1 cellular context compared by ENCODE assay signal in the genomic region with DNA sequence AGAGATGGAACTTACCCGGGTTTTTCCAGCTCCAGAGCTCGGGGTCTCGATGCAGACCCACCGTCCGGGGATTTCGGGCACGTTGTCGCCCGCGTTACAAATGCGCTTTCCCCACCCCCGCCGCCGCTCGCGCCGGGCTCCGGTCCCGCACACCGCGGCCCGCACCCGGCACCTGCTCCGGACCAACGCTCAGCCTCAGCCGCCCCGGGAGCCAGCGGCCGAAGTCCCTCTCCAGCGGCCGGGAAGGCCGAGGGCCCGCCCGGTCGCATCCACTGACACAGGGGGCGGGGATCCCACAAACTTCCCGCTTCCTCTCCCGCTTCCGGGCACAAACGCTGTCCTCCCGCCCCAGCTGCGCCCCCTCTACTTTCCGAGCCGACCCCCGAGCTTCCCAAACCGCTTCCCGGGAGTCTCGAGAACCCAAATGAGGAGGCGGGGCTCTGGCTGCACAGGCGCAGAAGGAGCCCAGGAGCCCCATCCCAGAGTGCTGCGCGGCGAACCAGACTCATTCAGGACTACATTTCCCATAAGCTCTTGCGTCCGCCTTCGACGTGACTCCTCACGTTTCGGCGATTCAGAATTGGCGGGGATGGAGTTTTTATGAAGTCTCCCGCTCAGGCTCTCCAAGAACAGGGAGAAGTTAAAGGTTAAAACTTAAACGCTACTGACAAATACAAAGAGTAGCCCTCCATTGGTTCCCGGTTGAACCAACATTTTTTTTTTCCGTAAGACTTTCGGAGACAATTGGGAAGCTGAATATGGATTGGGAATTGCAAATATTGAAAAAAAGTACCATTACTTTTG.
TF ChIP-seq lines count a peak whose summit lies in the region.

A gene (minus strand): TSS at position 442 of the 804 bp plus-strand sequence. CDS start 2,553 bp downstream, outside the sequence.

TF ChIP-seq in HepG2, 621 proteins besides CTCF, POLR2A, EP300 and RAD21 (continued from another document and continues in another):
- TF ChIP-seq KAT8 (CRISPR knock-in tag; IDR thresholded peaks at IDR 0.05) (peak; percentile 81), SPEN (CRISPR knock-in tag; IDR thresholded peaks at IDR 0.05; ENCODE audit: low read depth) (peak; percentile 71), RAD51 (IDR thresholded peaks at IDR 0.05; ENCODE audit: borderline replicate concordance) (no peak), SIN3A (IDR thresholded peaks at IDR 0.05; ENCODE audit: borderline replicate concordance, low read depth, low read length) (peak; percentile 81; the same call in 1 of the 2 replicates), ZNF772 (CRISPR knock-in tag; IDR thresholded peaks at IDR 0.05) (peak; percentile 57; the same call in 1 of the 2 replicates), LCORL (IDR thresholded peaks at IDR 0.05) (no peak), LCORL (CRISPR knock-in tag; IDR thresholded peaks at IDR 0.05) (peak; percentile 76), TBP (CRISPR knock-in tag; IDR thresholded peaks at IDR 0.05) (0 out of 2 replicates have a peak, but pooled peaks have one; percentile 4), KLF16 (CRISPR knock-in tag; IDR thresholded peaks at IDR 0.05) (peak in 1 of 2 experiments; percentile 55; a peak in 1 of 4 replicates), EEA1 (CRISPR knock-in tag; IDR thresholded peaks at IDR 0.05; ENCODE audit: borderline replicate concordance) (0 out of 2 replicates have a peak, but pooled peaks have one; percentile 69), SIX1 (CRISPR knock-in tag; IDR thresholded peaks at IDR 0.05; ENCODE audit: borderline replicate concordance) (0 out of 2 replicates have a peak, but pooled peaks have one; percentile 15), TEAD3 (CRISPR knock-in tag; optimal IDR thresholded peaks at IDR 0.05; ENCODE audit: borderline replicate concordance) (no peak), ZNF607 (CRISPR knock-in tag; IDR thresholded peaks at IDR 0.05; ENCODE audit: borderline replicate concordance) (peak; percentile 34; the same call in 1 of the 2 replicates), ZNF547 (CRISPR knock-in tag; IDR thresholded peaks at IDR 0.05) (0 out of 2 replicates have a peak, but pooled peaks have one; percentile 43), ZSCAN12 (CRISPR knock-in tag; IDR thresholded peaks at IDR 0.05) (0 out of 2 replicates have a peak, but pooled peaks have one; percentile 45), FOSL2 (CRISPR knock-in tag; IDR thresholded peaks at IDR 0.05) (peak; percentile 43), MTA1 (CRISPR knock-in tag; IDR thresholded peaks at IDR 0.05; ENCODE audit: borderline replicate concordance) (no peak; the same call in 1 of the 2 replicates), IRX3 (CRISPR knock-in tag; IDR thresholded peaks at IDR 0.05; ENCODE audit: borderline replicate concordance, low read depth) (no peak), POLR2G (IDR thresholded peaks at IDR 0.05; ENCODE audit: low read depth, low read length) (peak; percentile 79), SOX5 (CRISPR knock-in tag; IDR thresholded peaks at IDR 0.05; ENCODE audit: borderline replicate concordance) (0 out of 2 replicates have a peak, but pooled peaks have one; percentile 50), ARID2 (CRISPR knock-in tag; IDR thresholded peaks at IDR 0.05; ENCODE audit: borderline replicate concordance) (peak; percentile 57; the same call in 1 of the 2 replicates), ZNF343 (CRISPR knock-in tag; IDR thresholded peaks at IDR 0.05) (peak; percentile 58; the same call in 1 of the 2 replicates), SALL2 (CRISPR knock-in tag; IDR thresholded peaks at IDR 0.05) (peak; percentile 59; the same call in 1 of the 2 replicates), ZNF777 (CRISPR knock-in tag; IDR thresholded peaks at IDR 0.05) (peak; percentile 91), PCBP1 (IDR thresholded peaks at IDR 0.05; ENCODE audit: borderline replicate concordance, low read depth, low read length) (0 out of 2 replicates have a peak, but pooled peaks have one; percentile 39), BORCS8-MEF2B (CRISPR knock-in tag; IDR thresholded peaks at IDR 0.05) (peak; percentile 59), GFI1 (CRISPR knock-in tag; IDR thresholded peaks at IDR 0.05; ENCODE audit: borderline replicate concordance) (peak; percentile 26; the same call in 1 of the 2 replicates), ATF7-NPFF (CRISPR knock-in tag; IDR thresholded peaks at IDR 0.05; ENCODE audit: low read depth) (0 out of 2 replicates have a peak, but pooled peaks have one; percentile 58), ZMAT3 (CRISPR knock-in tag; conservative IDR thresholded peaks at IDR 0.05) (peak; percentile 83; the same call in 1 of the 2 replicates), MIER2 (CRISPR knock-in tag; IDR thresholded peaks at IDR 0.05) (0 out of 2 replicates have a peak, but pooled peaks have one; percentile 19), AGO1 (IDR thresholded peaks at IDR 0.05; ENCODE audit: low read depth, low read length, poor library complexity, severe bottlenecking) (no peak), NONO (IDR thresholded peaks at IDR 0.05) (no peak), NONO (CRISPR knock-in tag; conservative IDR thresholded peaks at IDR 0.05) (peak; percentile 64; the same call in 1 of the 2 replicates), SKI (IDR thresholded peaks at IDR 0.05; ENCODE audit: partially characterized antibody) (no peak), ZNF605 (CRISPR knock-in tag; IDR thresholded peaks at IDR 0.05) (0 out of 2 replicates have a peak, but pooled peaks have one; percentile 2), ZNF878 (CRISPR knock-in tag; IDR thresholded peaks at IDR 0.05) (no peak; the same call in 1 of the 2 replicates), KAT7 (CRISPR knock-in tag; IDR thresholded peaks at IDR 0.05; ENCODE audit: borderline replicate concordance) (peak; percentile 83; the same call in 1 of the 2 replicates), ZNF879 (CRISPR knock-in tag; IDR thresholded peaks at IDR 0.05) (0 out of 2 replicates have a peak, but pooled peaks have one; percentile 61), ZSCAN21 (CRISPR knock-in tag; IDR thresholded peaks at IDR 0.05; ENCODE audit: borderline replicate concordance) (peak; percentile 91), FOXA3 (CRISPR knock-in tag; IDR thresholded peaks at IDR 0.05) (peak; percentile 26; the same call in 1 of the 2 replicates), ZNF143 (CRISPR knock-in tag; IDR thresholded peaks at IDR 0.05) (peak; percentile 95)
- TF ChIP-seq, protein P1, sequence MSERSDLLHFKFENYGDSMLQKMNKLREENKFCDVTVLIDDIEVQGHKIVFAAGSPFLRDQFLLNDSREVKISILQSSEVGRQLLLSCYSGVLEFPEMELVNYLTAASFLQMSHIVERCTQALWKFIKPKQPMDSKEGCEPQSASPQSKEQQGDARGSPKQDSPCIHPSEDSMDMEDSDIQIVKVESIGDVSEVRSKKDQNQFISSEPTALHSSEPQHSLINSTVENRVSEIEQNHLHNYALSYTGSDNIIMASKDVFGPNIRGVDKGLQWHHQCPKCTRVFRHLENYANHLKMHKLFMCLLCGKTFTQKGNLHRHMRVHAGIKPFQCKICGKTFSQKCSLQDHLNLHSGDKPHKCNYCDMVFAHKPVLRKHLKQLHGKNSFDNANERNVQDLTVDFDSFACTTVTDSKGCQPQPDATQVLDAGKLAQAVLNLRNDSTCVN (CRISPR knock-in tag; IDR thresholded peaks at IDR 0.05; ENCODE audit: borderline replicate concordance), result peak; percentile 50; the same call in 1 of the 2 replicates
- TF ChIP-seq, protein P2, sequence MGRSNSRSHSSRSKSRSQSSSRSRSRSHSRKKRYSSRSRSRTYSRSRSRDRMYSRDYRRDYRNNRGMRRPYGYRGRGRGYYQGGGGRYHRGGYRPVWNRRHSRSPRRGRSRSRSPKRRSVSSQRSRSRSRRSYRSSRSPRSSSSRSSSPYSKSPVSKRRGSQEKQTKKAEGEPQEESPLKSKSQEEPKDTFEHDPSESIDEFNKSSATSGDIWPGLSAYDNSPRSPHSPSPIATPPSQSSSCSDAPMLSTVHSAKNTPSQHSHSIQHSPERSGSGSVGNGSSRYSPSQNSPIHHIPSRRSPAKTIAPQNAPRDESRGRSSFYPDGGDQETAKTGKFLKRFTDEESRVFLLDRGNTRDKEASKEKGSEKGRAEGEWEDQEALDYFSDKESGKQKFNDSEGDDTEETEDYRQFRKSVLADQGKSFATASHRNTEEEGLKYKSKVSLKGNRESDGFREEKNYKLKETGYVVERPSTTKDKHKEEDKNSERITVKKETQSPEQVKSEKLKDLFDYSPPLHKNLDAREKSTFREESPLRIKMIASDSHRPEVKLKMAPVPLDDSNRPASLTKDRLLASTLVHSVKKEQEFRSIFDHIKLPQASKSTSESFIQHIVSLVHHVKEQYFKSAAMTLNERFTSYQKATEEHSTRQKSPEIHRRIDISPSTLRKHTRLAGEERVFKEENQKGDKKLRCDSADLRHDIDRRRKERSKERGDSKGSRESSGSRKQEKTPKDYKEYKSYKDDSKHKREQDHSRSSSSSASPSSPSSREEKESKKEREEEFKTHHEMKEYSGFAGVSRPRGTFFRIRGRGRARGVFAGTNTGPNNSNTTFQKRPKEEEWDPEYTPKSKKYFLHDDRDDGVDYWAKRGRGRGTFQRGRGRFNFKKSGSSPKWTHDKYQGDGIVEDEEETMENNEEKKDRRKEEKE (IDR thresholded peaks at IDR 0.05), result no peak
- TF ChIP-seq, protein P3, sequence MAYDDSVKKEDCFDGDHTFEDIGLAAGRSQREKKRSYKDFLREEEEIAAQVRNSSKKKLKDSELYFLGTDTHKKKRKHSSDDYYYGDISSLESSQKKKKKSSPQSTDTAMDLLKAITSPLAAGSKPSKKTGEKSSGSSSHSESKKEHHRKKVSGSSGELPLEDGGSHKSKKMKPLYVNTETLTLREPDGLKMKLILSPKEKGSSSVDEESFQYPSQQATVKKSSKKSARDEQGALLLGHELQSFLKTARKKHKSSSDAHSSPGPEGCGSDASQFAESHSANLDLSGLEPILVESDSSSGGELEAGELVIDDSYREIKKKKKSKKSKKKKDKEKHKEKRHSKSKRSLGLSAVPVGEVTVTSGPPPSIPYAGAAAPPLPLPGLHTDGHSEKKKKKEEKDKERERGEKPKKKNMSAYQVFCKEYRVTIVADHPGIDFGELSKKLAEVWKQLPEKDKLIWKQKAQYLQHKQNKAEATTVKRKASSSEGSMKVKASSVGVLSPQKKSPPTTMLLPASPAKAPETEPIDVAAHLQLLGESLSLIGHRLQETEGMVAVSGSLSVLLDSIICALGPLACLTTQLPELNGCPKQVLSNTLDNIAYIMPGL (CRISPR knock-in tag; IDR thresholded peaks at IDR 0.05; ENCODE audit: borderline replicate concordance in 1 of 2, low read depth in 1 of 2), result peak; percentile 53 to 74; a peak in 3 of 4 replicates
- TF ChIP-seq, protein P4, sequence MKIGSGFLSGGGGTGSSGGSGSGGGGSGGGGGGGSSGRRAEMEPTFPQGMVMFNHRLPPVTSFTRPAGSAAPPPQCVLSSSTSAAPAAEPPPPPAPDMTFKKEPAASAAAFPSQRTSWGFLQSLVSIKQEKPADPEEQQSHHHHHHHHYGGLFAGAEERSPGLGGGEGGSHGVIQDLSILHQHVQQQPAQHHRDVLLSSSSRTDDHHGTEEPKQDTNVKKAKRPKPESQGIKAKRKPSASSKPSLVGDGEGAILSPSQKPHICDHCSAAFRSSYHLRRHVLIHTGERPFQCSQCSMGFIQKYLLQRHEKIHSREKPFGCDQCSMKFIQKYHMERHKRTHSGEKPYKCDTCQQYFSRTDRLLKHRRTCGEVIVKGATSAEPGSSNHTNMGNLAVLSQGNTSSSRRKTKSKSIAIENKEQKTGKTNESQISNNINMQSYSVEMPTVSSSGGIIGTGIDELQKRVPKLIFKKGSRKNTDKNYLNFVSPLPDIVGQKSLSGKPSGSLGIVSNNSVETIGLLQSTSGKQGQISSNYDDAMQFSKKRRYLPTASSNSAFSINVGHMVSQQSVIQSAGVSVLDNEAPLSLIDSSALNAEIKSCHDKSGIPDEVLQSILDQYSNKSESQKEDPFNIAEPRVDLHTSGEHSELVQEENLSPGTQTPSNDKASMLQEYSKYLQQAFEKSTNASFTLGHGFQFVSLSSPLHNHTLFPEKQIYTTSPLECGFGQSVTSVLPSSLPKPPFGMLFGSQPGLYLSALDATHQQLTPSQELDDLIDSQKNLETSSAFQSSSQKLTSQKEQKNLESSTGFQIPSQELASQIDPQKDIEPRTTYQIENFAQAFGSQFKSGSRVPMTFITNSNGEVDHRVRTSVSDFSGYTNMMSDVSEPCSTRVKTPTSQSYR (CRISPR knock-in tag; IDR thresholded peaks at IDR 0.05; ENCODE audit: borderline replicate concordance), result peak; percentile 33; the same call in 1 of the 2 replicates
- TF ChIP-seq, protein P5, sequence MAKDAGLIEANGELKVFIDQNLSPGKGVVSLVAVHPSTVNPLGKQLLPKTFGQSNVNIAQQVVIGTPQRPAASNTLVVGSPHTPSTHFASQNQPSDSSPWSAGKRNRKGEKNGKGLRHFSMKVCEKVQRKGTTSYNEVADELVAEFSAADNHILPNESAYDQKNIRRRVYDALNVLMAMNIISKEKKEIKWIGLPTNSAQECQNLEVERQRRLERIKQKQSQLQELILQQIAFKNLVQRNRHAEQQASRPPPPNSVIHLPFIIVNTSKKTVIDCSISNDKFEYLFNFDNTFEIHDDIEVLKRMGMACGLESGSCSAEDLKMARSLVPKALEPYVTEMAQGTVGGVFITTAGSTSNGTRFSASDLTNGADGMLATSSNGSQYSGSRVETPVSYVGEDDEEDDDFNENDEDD (CRISPR knock-in tag; IDR thresholded peaks at IDR 0.05; ENCODE audit: borderline replicate concordance), result peak; percentile 87
- TF ChIP-seq, protein P6, sequence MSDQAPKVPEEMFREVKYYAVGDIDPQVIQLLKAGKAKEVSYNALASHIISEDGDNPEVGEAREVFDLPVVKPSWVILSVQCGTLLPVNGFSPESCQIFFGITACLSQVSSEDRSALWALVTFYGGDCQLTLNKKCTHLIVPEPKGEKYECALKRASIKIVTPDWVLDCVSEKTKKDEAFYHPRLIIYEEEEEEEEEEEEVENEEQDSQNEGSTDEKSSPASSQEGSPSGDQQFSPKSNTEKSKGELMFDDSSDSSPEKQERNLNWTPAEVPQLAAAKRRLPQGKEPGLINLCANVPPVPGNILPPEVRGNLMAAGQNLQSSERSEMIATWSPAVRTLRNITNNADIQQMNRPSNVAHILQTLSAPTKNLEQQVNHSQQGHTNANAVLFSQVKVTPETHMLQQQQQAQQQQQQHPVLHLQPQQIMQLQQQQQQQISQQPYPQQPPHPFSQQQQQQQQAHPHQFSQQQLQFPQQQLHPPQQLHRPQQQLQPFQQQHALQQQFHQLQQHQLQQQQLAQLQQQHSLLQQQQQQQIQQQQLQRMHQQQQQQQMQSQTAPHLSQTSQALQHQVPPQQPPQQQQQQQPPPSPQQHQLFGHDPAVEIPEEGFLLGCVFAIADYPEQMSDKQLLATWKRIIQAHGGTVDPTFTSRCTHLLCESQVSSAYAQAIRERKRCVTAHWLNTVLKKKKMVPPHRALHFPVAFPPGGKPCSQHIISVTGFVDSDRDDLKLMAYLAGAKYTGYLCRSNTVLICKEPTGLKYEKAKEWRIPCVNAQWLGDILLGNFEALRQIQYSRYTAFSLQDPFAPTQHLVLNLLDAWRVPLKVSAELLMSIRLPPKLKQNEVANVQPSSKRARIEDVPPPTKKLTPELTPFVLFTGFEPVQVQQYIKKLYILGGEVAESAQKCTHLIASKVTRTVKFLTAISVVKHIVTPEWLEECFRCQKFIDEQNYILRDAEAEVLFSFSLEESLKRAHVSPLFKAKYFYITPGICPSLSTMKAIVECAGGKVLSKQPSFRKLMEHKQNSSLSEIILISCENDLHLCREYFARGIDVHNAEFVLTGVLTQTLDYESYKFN (CRISPR knock-in tag; conservative IDR thresholded peaks at IDR 0.05), result peak; percentile 52; the same call in 1 of the 2 replicates
